2 cellular contexts compared by ENCODE assay signal in genomic region chr2:83970262-83970929, GRCh38.
TF ChIP-seq lines count a peak whose summit lies in the region.

No MANE protein-coding gene starts in this region.

TF ChIP-seq in GM23338, 12 proteins besides CTCF, POLR2A, EP300 and RAD21 (continued from another document):
- no peak for TF ChIP-seq REST (IDR thresholded peaks at IDR 0.05; ENCODE audit: unreplicated experiment)
- TF ChIP-seq ZNF331 (CRISPR knock-in tag; IDR thresholded peaks at IDR 0.05; ENCODE audit: low read depth) = no peak
- no peak for TF ChIP-seq CREB1 (CRISPR knock-in tag; IDR thresholded peaks at IDR 0.05; ENCODE audit: low read depth)
- TF ChIP-seq POLR2AphosphoS5 (IDR thresholded peaks at IDR 0.05; ENCODE audit: low read depth) = no peak
- TF ChIP-seq JUNB (IDR thresholded peaks at IDR 0.05; ENCODE audit: unreplicated experiment) = no peak

TF ChIP-seq in K562, 482 proteins besides CTCF, POLR2A, EP300 and RAD21 (continued from another document and continues in another):
- TF ChIP-seq ZMIZ1 (IDR thresholded peaks at IDR 0.05; ENCODE audit: low read depth in 2 of 2, low read length in 2 of 2) (no peak), ARID2 (IDR thresholded peaks at IDR 0.05) (no peak), MAFK (IDR thresholded peaks at IDR 0.05; ENCODE audit: low read length) (no peak), HMBOX1 (IDR thresholded peaks at IDR 0.05) (peak; percentile 89), ZBTB26 (CRISPR knock-in tag; IDR thresholded peaks at IDR 0.05) (no peak), RBM34 (IDR thresholded peaks at IDR 0.05; ENCODE audit: borderline replicate concordance, insufficient read depth, low read length) (no peak), NR2F6 (CRISPR knock-in tag; IDR thresholded peaks at IDR 0.05) (no peak), HDAC8 (tag; IDR thresholded peaks at IDR 0.05) (no peak), ZNF655 (CRISPR knock-in tag; IDR thresholded peaks at IDR 0.05) (no peak), ZKSCAN1 (IDR thresholded peaks at IDR 0.05; ENCODE audit: low read depth, low read length) (no peak), ZBTB11 (CRISPR knock-in tag; IDR thresholded peaks at IDR 0.05) (no peak), HSF4 (CRISPR knock-in tag; IDR thresholded peaks at IDR 0.05; ENCODE audit: borderline replicate concordance) (no peak), SP2 (IDR thresholded peaks at IDR 0.05; ENCODE audit: extremely low read depth, low read depth, low read length, poor library complexity, severe bottlenecking) (no peak), ZBTB9 (CRISPR knock-in tag; IDR thresholded peaks at IDR 0.05) (no peak), LEF1 (IDR thresholded peaks at IDR 0.05) (no peak), TAF15 (IDR thresholded peaks at IDR 0.05; ENCODE audit: low read depth, low read length) (no peak), NEUROD1 (IDR thresholded peaks at IDR 0.05; ENCODE audit: borderline replicate concordance, low read depth, low read length, partially characterized antibody) (no peak), XRCC5 (IDR thresholded peaks at IDR 0.05; ENCODE audit: low read depth, low read length) (no peak), FUS (optimal IDR thresholded peaks at IDR 0.05; ENCODE audit: low read depth, low read length) (no peak), PRPF4 (IDR thresholded peaks at IDR 0.05; ENCODE audit: insufficient read depth, low read depth, low read length, poor library complexity, severe bottlenecking) (no peak), ARID1B (IDR thresholded peaks at IDR 0.05) (peak; percentile 57), TCF3 (CRISPR knock-in tag; IDR thresholded peaks at IDR 0.05) (peak; percentile 24; the same call in 1 of the 2 replicates), CBX1 (IDR thresholded peaks at IDR 0.05; ENCODE audit: low read depth) (no peak), ZNF263 (CRISPR knock-in tag; IDR thresholded peaks at IDR 0.05; ENCODE audit: borderline replicate concordance) (no peak), ARID3A (IDR thresholded peaks at IDR 0.05; ENCODE audit: borderline replicate concordance, low read depth, low read length) (no peak), HMGN3 (IDR thresholded peaks at IDR 0.05; ENCODE audit: borderline replicate concordance, extremely low read depth, insufficient read length, low read depth, low read length) (no peak), SIRT6 (IDR thresholded peaks at IDR 0.05; ENCODE audit: low read depth, low read length) (no peak), KLF1 (tag; IDR thresholded peaks at IDR 0.05) (no peak), MAZ (CRISPR knock-in tag; conservative IDR thresholded peaks at IDR 0.05 in 1 of 2, IDR thresholded peaks at IDR 0.05 in 1 of 2) (no peak), SPI1 (IDR thresholded peaks at IDR 0.05; ENCODE audit: borderline replicate concordance, low read depth, low read length) (peak; percentile 76), RUNX1 (IDR thresholded peaks at IDR 0.05; ENCODE audit: low read depth) (no peak), CBFA2T3 (IDR thresholded peaks at IDR 0.05) (peak; percentile 51), U2AF2 (optimal IDR thresholded peaks at IDR 0.05; ENCODE audit: low read depth, low read length) (no peak), KAT2B (IDR thresholded peaks at IDR 0.05; ENCODE audit: low read depth, low read length) (no peak), ZNF778 (CRISPR knock-in tag; IDR thresholded peaks at IDR 0.05) (no peak), COPS2 (conservative IDR thresholded peaks at IDR 0.05) (no peak), ZNF740 (CRISPR knock-in tag; IDR thresholded peaks at IDR 0.05) (no peak), ZNF740 (tag; IDR thresholded peaks at IDR 0.05) (no peak), ZBTB5 (IDR thresholded peaks at IDR 0.05) (no peak), ZBTB1 (CRISPR knock-in tag; IDR thresholded peaks at IDR 0.05; ENCODE audit: borderline replicate concordance, low read depth) (no peak), ZFPM2 (CRISPR knock-in tag; IDR thresholded peaks at IDR 0.05) (no peak), SMARCA4 (IDR thresholded peaks at IDR 0.05) (peak; percentile 61; the same call in 1 of the 2 replicates), ZNF165 (CRISPR knock-in tag; IDR thresholded peaks at IDR 0.05; ENCODE audit: borderline replicate concordance) (no peak), ZNF699 (CRISPR knock-in tag; IDR thresholded peaks at IDR 0.05; ENCODE audit: insufficient replicate concordance) (no peak), ZNF280A (IDR thresholded peaks at IDR 0.05; ENCODE audit: low read depth, partially characterized antibody) (no peak), MAX (CRISPR knock-in tag; IDR thresholded peaks at IDR 0.05) (no peak)
